ENCODE assay signal across 1 cellular context in the genomic region with DNA sequence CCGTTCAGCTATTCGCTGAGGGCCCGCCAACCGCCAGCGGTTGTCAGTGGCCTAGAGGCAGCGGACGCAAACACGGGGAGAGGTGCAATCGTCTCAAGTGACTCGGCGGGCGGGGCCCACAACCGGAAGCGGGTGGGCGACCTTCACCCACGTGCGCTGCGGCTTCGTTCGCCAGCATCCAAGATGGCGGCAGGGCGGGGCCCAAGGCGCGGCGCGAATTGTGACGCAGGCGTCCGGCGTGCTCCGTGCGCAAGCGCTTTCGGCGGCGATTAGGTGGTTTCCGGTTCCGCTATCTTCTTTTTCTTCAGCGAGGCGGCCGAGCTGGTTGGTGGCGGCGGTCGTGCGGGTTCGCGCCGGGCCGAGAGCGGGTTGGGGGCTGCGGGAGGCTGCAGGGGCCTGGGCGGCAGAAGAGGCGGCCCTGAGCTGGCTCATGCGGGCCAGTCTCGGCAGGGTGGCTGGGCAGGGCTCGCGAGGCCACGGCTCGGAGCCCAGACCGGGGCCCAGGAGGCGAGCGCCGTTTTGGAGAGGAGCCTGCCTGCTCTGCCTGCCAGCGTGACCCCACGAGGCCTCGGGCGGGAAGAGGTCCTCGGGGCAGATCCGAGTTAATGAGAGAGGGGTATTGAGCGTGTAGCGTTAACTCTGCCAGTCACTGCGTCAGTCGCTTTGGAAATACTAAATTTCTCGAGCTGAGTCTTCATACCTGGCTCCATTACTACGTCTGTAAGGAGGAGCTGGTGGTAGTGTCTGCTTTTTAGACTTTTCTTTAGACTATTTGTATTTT.
A peak's percentile ranks its signal among the peaks of the same experiment; 100 is the strongest.
TF ChIP-seq lines count a peak whose summit lies in the region.

Gene UBA52 (plus strand): TSS at position 294 of the 781 bp plus-strand sequence. CDS start 1,444 bp downstream, outside the sequence.

TF ChIP-seq in HepG2, 621 proteins besides CTCF, POLR2A, EP300 and RAD21 (continued from another document and continues in another):
- TF ChIP-seq, protein P1, sequence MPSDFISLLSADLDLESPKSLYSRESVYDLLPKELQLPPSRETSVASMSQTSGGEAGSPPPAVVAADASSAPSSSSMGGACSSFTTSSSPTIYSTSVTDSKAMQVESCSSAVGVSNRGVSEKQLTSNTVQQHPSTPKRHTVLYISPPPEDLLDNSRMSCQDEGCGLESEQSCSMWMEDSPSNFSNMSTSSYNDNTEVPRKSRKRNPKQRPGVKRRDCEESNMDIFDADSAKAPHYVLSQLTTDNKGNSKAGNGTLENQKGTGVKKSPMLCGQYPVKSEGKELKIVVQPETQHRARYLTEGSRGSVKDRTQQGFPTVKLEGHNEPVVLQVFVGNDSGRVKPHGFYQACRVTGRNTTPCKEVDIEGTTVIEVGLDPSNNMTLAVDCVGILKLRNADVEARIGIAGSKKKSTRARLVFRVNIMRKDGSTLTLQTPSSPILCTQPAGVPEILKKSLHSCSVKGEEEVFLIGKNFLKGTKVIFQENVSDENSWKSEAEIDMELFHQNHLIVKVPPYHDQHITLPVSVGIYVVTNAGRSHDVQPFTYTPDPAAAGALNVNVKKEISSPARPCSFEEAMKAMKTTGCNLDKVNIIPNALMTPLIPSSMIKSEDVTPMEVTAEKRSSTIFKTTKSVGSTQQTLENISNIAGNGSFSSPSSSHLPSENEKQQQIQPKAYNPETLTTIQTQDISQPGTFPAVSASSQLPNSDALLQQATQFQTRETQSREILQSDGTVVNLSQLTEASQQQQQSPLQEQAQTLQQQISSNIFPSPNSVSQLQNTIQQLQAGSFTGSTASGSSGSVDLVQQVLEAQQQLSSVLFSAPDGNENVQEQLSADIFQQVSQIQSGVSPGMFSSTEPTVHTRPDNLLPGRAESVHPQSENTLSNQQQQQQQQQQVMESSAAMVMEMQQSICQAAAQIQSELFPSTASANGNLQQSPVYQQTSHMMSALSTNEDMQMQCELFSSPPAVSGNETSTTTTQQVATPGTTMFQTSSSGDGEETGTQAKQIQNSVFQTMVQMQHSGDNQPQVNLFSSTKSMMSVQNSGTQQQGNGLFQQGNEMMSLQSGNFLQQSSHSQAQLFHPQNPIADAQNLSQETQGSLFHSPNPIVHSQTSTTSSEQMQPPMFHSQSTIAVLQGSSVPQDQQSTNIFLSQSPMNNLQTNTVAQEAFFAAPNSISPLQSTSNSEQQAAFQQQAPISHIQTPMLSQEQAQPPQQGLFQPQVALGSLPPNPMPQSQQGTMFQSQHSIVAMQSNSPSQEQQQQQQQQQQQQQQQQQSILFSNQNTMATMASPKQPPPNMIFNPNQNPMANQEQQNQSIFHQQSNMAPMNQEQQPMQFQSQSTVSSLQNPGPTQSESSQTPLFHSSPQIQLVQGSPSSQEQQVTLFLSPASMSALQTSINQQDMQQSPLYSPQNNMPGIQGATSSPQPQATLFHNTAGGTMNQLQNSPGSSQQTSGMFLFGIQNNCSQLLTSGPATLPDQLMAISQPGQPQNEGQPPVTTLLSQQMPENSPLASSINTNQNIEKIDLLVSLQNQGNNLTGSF (CRISPR knock-in tag; IDR thresholded peaks at IDR 0.05), result peak; percentile 49; the same call in 1 of the 2 replicates
- TF ChIP-seq GTF3A (CRISPR knock-in tag; conservative IDR thresholded peaks at IDR 0.05) (peak; percentile 80; the same call in 1 of the 2 replicates), AGO1 (IDR thresholded peaks at IDR 0.05; ENCODE audit: low read depth, low read length, poor library complexity, severe bottlenecking) (peak; percentile 85), ZNF446 (CRISPR knock-in tag; IDR thresholded peaks at IDR 0.05) (no peak), SP2 (CRISPR knock-in tag; IDR thresholded peaks at IDR 0.05) (peak; percentile 73), ZBTB4 (CRISPR knock-in tag; IDR thresholded peaks at IDR 0.05; ENCODE audit: borderline replicate concordance) (peak; percentile 92; the same call in 1 of the 2 replicates), ZNF577 (CRISPR knock-in tag; IDR thresholded peaks at IDR 0.05; ENCODE audit: borderline replicate concordance, low read depth) (no peak), TOE1 (CRISPR knock-in tag; IDR thresholded peaks at IDR 0.05) (0 out of 2 replicates have a peak, but pooled peaks have one; percentile 57), ZNF773 (CRISPR knock-in tag; IDR thresholded peaks at IDR 0.05; ENCODE audit: borderline replicate concordance) (no peak), ZNF468 (CRISPR knock-in tag; IDR thresholded peaks at IDR 0.05) (no peak), RBM39 (IDR thresholded peaks at IDR 0.05; ENCODE audit: low read depth, low read length, poor library complexity, severe bottlenecking) (peak; percentile 49), ZNF510 (CRISPR knock-in tag; IDR thresholded peaks at IDR 0.05; ENCODE audit: low read depth) (0 out of 2 replicates have a peak, but pooled peaks have one; percentile 50), FOSL1 (CRISPR knock-in tag; IDR thresholded peaks at IDR 0.05; ENCODE audit: borderline replicate concordance) (no peak), ZNF274 (CRISPR knock-in tag; IDR thresholded peaks at IDR 0.05) (peak; percentile 90), ATAD3A (CRISPR knock-in tag; IDR thresholded peaks at IDR 0.05) (no peak), KLF9 (CRISPR knock-in tag; IDR thresholded peaks at IDR 0.05; ENCODE audit: low read depth) (0 out of 2 replicates have a peak, but pooled peaks have one; percentile 59), ZZZ3 (CRISPR knock-in tag; IDR thresholded peaks at IDR 0.05; ENCODE audit: borderline replicate concordance) (peak; percentile 90), ZNF451 (CRISPR knock-in tag; IDR thresholded peaks at IDR 0.05) (peak; percentile 78; the same call in 1 of the 2 replicates), ISX (CRISPR knock-in tag; conservative IDR thresholded peaks at IDR 0.05) (no peak), EZH2 (conservative IDR thresholded peaks at IDR 0.05; ENCODE audit: low read depth, low read length) (no peak), SIN3B (IDR thresholded peaks at IDR 0.05; ENCODE audit: low read length) (0 out of 2 replicates have a peak, but pooled peaks have one; percentile 15), ZNF7 (CRISPR knock-in tag; IDR thresholded peaks at IDR 0.05) (no peak), SP1 (IDR thresholded peaks at IDR 0.05) (no peak), SP1 (CRISPR knock-in tag; IDR thresholded peaks at IDR 0.05) (peak; percentile 99), MYC (CRISPR knock-in tag; IDR thresholded peaks at IDR 0.05; ENCODE audit: borderline replicate concordance) (peak; percentile 100), ZNF460 (CRISPR knock-in tag; IDR thresholded peaks at IDR 0.05; ENCODE audit: borderline replicate concordance) (no peak; the same call in 1 of the 2 replicates), CAMTA2 (CRISPR knock-in tag; IDR thresholded peaks at IDR 0.05; ENCODE audit: borderline replicate concordance) (no peak), SIX4 (CRISPR knock-in tag; IDR thresholded peaks at IDR 0.05) (peak; percentile 95), NCOR1 (IDR thresholded peaks at IDR 0.05; ENCODE audit: borderline replicate concordance, low read length) (peak; percentile 47; the same call in 1 of the 2 replicates), ZNF792 (CRISPR knock-in tag; IDR thresholded peaks at IDR 0.05) (peak; percentile 88; the same call in 1 of the 2 replicates), ZFAT (CRISPR knock-in tag; conservative IDR thresholded peaks at IDR 0.05) (no peak), AKAP8 (CRISPR knock-in tag; IDR thresholded peaks at IDR 0.05) (peak; percentile 57; the same call in 1 of the 2 replicates), ZNF367 (CRISPR knock-in tag; IDR thresholded peaks at IDR 0.05; ENCODE audit: borderline replicate concordance) (no peak), ZMYM4 (CRISPR knock-in tag; IDR thresholded peaks at IDR 0.05) (peak; percentile 89; the same call in 1 of the 2 replicates), ZNF75D (CRISPR knock-in tag; IDR thresholded peaks at IDR 0.05; ENCODE audit: borderline replicate concordance) (no peak), ARID2 (CRISPR knock-in tag; IDR thresholded peaks at IDR 0.05; ENCODE audit: borderline replicate concordance) (no peak), AGO2 (optimal IDR thresholded peaks at IDR 0.05; ENCODE audit: low read depth, low read length) (peak; percentile 93), ZNF780A (CRISPR knock-in tag; IDR thresholded peaks at IDR 0.05) (0 out of 2 replicates have a peak, but pooled peaks have one; percentile 67), ZNF543 (CRISPR knock-in tag; IDR thresholded peaks at IDR 0.05) (peak; percentile 69; the same call in 1 of the 2 replicates), FOXM1 (CRISPR knock-in tag; IDR thresholded peaks at IDR 0.05) (no peak), ZNF260 (CRISPR knock-in tag; IDR thresholded peaks at IDR 0.05; ENCODE audit: borderline replicate concordance, low read depth) (no peak), ZSCAN31 (CRISPR knock-in tag; IDR thresholded peaks at IDR 0.05; ENCODE audit: low read depth) (peak; percentile 76; the same call in 1 of the 2 replicates), ERF (CRISPR knock-in tag; IDR thresholded peaks at IDR 0.05) (peak; percentile 94)
- TF ChIP-seq, protein P2, sequence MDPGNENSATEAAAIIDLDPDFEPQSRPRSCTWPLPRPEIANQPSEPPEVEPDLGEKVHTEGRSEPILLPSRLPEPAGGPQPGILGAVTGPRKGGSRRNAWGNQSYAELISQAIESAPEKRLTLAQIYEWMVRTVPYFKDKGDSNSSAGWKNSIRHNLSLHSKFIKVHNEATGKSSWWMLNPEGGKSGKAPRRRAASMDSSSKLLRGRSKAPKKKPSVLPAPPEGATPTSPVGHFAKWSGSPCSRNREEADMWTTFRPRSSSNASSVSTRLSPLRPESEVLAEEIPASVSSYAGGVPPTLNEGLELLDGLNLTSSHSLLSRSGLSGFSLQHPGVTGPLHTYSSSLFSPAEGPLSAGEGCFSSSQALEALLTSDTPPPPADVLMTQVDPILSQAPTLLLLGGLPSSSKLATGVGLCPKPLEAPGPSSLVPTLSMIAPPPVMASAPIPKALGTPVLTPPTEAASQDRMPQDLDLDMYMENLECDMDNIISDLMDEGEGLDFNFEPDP (CRISPR knock-in tag; conservative IDR thresholded peaks at IDR 0.05), result no peak
- TF ChIP-seq, protein P3, sequence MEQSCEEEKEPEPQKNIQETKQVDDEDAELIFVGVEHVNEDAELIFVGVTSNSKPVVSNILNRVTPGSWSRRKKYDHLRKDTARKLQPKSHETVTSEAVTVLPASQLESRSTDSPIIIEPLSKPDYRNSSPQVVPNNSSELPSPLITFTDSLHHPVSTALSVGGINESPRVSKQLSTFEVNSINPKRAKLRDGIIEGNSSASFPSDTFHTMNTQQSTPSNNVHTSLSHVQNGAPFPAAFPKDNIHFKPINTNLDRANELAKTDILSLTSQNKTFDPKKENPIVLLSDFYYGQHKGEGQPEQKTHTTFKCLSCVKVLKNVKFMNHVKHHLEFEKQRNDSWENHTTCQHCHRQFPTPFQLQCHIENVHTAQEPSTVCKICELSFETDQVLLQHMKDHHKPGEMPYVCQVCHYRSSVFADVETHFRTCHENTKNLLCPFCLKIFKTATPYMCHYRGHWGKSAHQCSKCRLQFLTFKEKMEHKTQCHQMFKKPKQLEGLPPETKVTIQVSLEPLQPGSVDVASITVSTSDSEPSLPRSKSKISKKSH (CRISPR knock-in tag; IDR thresholded peaks at IDR 0.05; ENCODE audit: borderline replicate concordance), result no peak
- TF ChIP-seq, protein P4, sequence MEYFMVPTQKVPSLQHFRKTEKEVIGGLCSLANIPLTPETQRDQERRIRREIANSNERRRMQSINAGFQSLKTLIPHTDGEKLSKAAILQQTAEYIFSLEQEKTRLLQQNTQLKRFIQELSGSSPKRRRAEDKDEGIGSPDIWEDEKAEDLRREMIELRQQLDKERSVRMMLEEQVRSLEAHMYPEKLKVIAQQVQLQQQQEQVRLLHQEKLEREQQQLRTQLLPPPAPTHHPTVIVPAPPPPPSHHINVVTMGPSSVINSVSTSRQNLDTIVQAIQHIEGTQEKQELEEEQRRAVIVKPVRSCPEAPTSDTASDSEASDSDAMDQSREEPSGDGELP (IDR thresholded peaks at IDR 0.05; ENCODE audit: borderline replicate concordance, low read depth), result peak; percentile 65; the same call in 1 of the 2 replicates
- TF ChIP-seq, protein P5, sequence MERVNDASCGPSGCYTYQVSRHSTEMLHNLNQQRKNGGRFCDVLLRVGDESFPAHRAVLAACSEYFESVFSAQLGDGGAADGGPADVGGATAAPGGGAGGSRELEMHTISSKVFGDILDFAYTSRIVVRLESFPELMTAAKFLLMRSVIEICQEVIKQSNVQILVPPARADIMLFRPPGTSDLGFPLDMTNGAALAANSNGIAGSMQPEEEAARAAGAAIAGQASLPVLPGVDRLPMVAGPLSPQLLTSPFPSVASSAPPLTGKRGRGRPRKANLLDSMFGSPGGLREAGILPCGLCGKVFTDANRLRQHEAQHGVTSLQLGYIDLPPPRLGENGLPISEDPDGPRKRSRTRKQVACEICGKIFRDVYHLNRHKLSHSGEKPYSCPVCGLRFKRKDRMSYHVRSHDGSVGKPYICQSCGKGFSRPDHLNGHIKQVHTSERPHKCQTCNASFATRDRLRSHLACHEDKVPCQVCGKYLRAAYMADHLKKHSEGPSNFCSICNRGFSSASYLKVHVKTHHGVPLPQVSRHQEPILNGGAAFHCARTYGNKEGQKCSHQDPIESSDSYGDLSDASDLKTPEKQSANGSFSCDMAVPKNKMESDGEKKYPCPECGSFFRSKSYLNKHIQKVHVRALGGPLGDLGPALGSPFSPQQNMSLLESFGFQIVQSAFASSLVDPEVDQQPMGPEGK (CRISPR knock-in tag; IDR thresholded peaks at IDR 0.05), result peak; percentile 93
- TF ChIP-seq, protein P6, sequence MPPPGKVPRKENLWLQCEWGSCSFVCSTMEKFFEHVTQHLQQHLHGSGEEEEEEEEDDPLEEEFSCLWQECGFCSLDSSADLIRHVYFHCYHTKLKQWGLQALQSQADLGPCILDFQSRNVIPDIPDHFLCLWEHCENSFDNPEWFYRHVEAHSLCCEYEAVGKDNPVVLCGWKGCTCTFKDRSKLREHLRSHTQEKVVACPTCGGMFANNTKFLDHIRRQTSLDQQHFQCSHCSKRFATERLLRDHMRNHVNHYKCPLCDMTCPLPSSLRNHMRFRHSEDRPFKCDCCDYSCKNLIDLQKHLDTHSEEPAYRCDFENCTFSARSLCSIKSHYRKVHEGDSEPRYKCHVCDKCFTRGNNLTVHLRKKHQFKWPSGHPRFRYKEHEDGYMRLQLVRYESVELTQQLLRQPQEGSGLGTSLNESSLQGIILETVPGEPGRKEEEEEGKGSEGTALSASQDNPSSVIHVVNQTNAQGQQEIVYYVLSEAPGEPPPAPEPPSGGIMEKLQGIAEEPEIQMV (CRISPR knock-in tag; IDR thresholded peaks at IDR 0.05; ENCODE audit: low read depth), result peak; percentile 93
